ENCODE assay signal across 2 cellular contexts in the genomic region with DNA sequence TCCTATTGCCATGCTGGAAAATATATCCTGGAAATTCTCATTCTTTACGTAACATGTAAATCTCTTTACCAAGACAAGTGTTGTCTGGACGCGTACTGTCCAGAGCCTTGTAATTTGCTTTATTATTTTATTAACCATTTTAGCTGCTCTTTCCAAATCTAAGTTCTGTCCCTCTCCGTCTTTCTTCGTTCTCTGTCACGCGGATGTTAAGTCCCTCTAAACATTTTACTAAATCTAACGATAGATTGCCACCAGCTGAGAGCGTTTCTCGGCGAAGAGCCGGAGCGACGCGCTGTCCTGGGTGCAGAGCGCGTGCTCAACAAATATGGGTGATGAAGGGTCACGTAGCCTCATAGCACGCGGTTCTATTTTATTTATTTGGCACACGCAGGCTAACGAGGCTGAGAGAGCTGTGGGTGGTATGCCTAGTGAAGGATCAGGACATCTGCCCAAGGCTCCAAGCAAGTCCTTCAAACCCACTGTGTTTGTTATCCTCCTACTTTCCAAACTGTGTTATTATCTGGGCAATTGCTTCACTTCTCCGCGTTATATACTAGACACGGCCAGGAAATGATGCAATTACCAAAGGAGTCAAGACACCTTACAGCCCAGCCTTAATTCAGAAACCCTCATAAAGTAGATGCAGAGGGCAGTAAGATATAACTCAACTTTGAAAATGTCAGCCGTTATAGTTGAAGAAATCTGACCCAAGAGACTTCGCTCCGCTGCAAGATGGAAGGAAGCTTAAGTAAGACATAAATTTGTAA.
TF ChIP-seq lines count a peak whose summit lies in the region.

No MANE protein-coding gene starts in this region.

TF ChIP-seq in WTC11, 78 proteins besides CTCF, POLR2A, EP300 and RAD21 (continues in another document):
- no peak for TF ChIP-seq CREB1 (CRISPR knock-in tag; IDR thresholded peaks at IDR 0.05)
- TF ChIP-seq SP1 (CRISPR knock-in tag; conservative IDR thresholded peaks at IDR 0.05) = no peak
- TF ChIP-seq SOX15 (CRISPR knock-in tag; IDR thresholded peaks at IDR 0.05) = no peak
- TF ChIP-seq TEAD1 (CRISPR knock-in tag; IDR thresholded peaks at IDR 0.05) = no peak
- TF ChIP-seq IRF2 (CRISPR knock-in tag; IDR thresholded peaks at IDR 0.05; ENCODE audit: borderline replicate concordance, low read depth) = no peak
- TF ChIP-seq, protein P1, sequence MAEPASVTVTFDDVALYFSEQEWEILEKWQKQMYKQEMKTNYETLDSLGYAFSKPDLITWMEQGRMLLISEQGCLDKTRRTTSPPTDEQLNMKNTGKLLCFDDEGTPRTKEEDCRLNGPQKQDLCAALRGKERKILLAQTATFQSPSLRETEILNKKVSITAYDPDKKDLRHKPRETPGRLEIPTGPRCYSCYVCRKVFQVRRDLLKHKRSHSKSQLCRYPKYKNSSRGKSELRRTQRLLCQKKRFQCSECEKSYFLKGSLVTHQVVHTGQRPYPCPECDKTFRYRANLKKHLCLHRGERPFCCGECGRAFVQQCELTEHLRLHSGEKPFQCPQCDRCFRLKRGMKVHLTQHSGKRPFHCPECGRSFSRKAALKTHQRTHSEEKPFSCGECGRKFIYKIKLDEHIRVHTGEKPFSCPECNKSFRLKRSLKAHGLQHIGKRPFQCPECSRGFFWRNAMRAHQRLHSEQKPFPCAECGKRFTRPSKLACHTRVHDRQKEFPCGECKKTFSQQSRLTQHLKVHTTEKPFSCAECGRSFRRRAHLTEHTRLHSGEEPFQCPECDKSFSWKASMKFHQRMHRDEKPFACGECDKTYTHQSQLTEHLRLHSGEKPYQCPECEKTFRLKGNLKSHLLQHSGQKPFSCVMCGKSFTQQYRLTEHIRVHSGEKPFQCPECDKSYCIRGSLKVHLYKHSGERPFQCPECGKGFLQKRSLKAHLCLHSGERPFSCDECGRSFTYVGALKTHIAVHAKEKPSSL (CRISPR knock-in tag; conservative IDR thresholded peaks at IDR 0.05) = no peak
- no peak for TF ChIP-seq ATF3 (CRISPR knock-in tag; conservative IDR thresholded peaks at IDR 0.05)
- TF ChIP-seq IRF1 (CRISPR knock-in tag; IDR thresholded peaks at IDR 0.05) = no peak
- TF ChIP-seq ATF2 (CRISPR knock-in tag; IDR thresholded peaks at IDR 0.05; ENCODE audit: borderline replicate concordance, low read depth) = no peak
- no peak for TF ChIP-seq NFATC4 (CRISPR knock-in tag; IDR thresholded peaks at IDR 0.05)
- TF ChIP-seq OVOL2 (CRISPR knock-in tag; IDR thresholded peaks at IDR 0.05; ENCODE audit: borderline replicate concordance) = no peak
- no peak for TF ChIP-seq ZNF281 (CRISPR knock-in tag; IDR thresholded peaks at IDR 0.05)
- TF ChIP-seq ZNF138 (CRISPR knock-in tag; conservative IDR thresholded peaks at IDR 0.05) = no peak
- no peak for TF ChIP-seq ZBTB43 (CRISPR knock-in tag; IDR thresholded peaks at IDR 0.05)
- TF ChIP-seq GABPB1 (CRISPR knock-in tag; IDR thresholded peaks at IDR 0.05) = peak; percentile 99

TF ChIP-seq in HepG2, 621 proteins besides CTCF, POLR2A, EP300 and RAD21 (continues in another document):
- peak; percentile 89; the same call in 1 of the 2 replicates for TF ChIP-seq ZNF512B (CRISPR knock-in tag; IDR thresholded peaks at IDR 0.05; ENCODE audit: borderline replicate concordance)
- peak; percentile 85; the same call in 1 of the 2 replicates for TF ChIP-seq NRL (CRISPR knock-in tag; IDR thresholded peaks at IDR 0.05; ENCODE audit: borderline replicate concordance)
- TF ChIP-seq ZNF263 (CRISPR knock-in tag; IDR thresholded peaks at IDR 0.05) = peak; percentile 39; the same call in 1 of the 2 replicates
- peak; percentile 56; the same call in 1 of the 2 replicates for TF ChIP-seq ZNF337 (CRISPR knock-in tag; IDR thresholded peaks at IDR 0.05; ENCODE audit: borderline replicate concordance, low read depth)
- TF ChIP-seq ZBTB20 (CRISPR knock-in tag; IDR thresholded peaks at IDR 0.05; ENCODE audit: borderline replicate concordance, low read depth) = peak; percentile 74; the same call in 1 of the 2 replicates
- peak; percentile 25; the same call in 1 of the 2 replicates for TF ChIP-seq PPARG (CRISPR knock-in tag; conservative IDR thresholded peaks at IDR 0.05)
- TF ChIP-seq ZNF441 (CRISPR knock-in tag; IDR thresholded peaks at IDR 0.05; ENCODE audit: borderline replicate concordance) = peak; percentile 79
- TF ChIP-seq ZNF7 (CRISPR knock-in tag; IDR thresholded peaks at IDR 0.05) = no peak; the same call in 1 of the 2 replicates
- peak; percentile 68; the same call in 1 of the 2 replicates for TF ChIP-seq KDM2A (CRISPR knock-in tag; IDR thresholded peaks at IDR 0.05; ENCODE audit: borderline replicate concordance, low read depth)
- TF ChIP-seq AKAP8 (CRISPR knock-in tag; IDR thresholded peaks at IDR 0.05) = 0 out of 2 replicates have a peak, but pooled peaks have one; percentile 37
- TF ChIP-seq, protein P2, sequence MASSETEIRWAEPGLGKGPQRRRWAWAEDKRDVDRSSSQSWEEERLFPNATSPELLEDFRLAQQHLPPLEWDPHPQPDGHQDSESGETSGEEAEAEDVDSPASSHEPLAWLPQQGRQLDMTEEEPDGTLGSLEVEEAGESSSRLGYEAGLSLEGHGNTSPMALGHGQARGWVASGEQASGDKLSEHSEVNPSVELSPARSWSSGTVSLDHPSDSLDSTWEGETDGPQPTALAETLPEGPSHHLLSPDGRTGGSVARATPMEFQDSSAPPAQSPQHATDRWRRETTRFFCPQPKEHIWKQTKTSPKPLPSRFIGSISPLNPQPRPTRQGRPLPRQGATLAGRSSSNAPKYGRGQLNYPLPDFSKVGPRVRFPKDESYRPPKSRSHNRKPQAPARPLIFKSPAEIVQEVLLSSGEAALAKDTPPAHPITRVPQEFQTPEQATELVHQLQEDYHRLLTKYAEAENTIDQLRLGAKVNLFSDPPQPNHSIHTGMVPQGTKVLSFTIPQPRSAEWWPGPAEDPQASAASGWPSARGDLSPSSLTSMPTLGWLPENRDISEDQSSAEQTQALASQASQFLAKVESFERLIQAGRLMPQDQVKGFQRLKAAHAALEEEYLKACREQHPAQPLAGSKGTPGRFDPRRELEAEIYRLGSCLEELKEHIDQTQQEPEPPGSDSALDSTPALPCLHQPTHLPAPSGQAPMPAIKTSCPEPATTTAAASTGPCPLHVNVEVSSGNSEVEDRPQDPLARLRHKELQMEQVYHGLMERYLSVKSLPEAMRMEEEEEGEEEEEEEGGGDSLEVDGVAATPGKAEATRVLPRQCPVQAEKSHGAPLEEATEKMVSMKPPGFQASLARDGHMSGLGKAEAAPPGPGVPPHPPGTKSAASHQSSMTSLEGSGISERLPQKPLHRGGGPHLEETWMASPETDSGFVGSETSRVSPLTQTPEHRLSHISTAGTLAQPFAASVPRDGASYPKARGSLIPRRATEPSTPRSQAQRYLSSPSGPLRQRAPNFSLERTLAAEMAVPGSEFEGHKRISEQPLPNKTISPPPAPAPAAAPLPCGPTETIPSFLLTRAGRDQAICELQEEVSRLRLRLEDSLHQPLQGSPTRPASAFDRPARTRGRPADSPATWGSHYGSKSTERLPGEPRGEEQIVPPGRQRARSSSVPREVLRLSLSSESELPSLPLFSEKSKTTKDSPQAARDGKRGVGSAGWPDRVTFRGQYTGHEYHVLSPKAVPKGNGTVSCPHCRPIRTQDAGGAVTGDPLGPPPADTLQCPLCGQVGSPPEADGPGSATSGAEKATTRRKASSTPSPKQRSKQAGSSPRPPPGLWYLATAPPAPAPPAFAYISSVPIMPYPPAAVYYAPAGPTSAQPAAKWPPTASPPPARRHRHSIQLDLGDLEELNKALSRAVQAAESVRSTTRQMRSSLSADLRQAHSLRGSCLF (CRISPR knock-in tag; IDR thresholded peaks at IDR 0.05; ENCODE audit: borderline replicate concordance) = 0 out of 2 replicates have a peak, but pooled peaks have one; percentile 29
- peak; percentile 61 for TF ChIP-seq FOXA3 (CRISPR knock-in tag; IDR thresholded peaks at IDR 0.05)
- TF ChIP-seq IRX3 (CRISPR knock-in tag; IDR thresholded peaks at IDR 0.05; ENCODE audit: borderline replicate concordance, low read depth) = 0 out of 2 replicates have a peak, but pooled peaks have one; percentile 58
- TF ChIP-seq DPF2 (CRISPR knock-in tag; IDR thresholded peaks at IDR 0.05; ENCODE audit: borderline replicate concordance, low read depth) = no peak
- TF ChIP-seq HMGXB3 (CRISPR knock-in tag; IDR thresholded peaks at IDR 0.05; ENCODE audit: borderline replicate concordance) = peak; percentile 4; the same call in 1 of the 2 replicates
- TF ChIP-seq, protein P3, sequence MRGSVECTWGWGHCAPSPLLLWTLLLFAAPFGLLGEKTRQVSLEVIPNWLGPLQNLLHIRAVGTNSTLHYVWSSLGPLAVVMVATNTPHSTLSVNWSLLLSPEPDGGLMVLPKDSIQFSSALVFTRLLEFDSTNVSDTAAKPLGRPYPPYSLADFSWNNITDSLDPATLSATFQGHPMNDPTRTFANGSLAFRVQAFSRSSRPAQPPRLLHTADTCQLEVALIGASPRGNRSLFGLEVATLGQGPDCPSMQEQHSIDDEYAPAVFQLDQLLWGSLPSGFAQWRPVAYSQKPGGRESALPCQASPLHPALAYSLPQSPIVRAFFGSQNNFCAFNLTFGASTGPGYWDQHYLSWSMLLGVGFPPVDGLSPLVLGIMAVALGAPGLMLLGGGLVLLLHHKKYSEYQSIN (CRISPR knock-in tag; IDR thresholded peaks at IDR 0.05; ENCODE audit: borderline replicate concordance) = no peak
- TF ChIP-seq CBX1 (IDR thresholded peaks at IDR 0.05; ENCODE audit: low read depth) = no peak
- TF ChIP-seq ZNF777 (CRISPR knock-in tag; IDR thresholded peaks at IDR 0.05) = peak; percentile 73
- TF ChIP-seq, protein P4, sequence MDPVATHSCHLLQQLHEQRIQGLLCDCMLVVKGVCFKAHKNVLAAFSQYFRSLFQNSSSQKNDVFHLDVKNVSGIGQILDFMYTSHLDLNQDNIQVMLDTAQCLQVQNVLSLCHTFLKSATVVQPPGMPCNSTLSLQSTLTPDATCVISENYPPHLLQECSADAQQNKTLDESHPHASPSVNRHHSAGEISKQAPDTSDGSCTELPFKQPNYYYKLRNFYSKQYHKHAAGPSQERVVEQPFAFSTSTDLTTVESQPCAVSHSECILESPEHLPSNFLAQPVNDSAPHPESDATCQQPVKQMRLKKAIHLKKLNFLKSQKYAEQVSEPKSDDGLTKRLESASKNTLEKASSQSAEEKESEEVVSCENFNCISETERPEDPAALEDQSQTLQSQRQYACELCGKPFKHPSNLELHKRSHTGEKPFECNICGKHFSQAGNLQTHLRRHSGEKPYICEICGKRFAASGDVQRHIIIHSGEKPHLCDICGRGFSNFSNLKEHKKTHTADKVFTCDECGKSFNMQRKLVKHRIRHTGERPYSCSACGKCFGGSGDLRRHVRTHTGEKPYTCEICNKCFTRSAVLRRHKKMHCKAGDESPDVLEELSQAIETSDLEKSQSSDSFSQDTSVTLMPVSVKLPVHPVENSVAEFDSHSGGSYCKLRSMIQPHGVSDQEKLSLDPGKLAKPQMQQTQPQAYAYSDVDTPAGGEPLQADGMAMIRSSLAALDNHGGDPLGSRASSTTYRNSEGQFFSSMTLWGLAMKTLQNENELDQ (CRISPR knock-in tag; IDR thresholded peaks at IDR 0.05; ENCODE audit: borderline replicate concordance) = 0 out of 2 replicates have a peak, but pooled peaks have one; percentile 12
- TF ChIP-seq ZNF644 (CRISPR knock-in tag; IDR thresholded peaks at IDR 0.05; ENCODE audit: low read depth) = no peak; the same call in 1 of the 2 replicates
- peak; percentile 54; the same call in 1 of the 2 replicates for TF ChIP-seq YEATS2 (CRISPR knock-in tag; IDR thresholded peaks at IDR 0.05; ENCODE audit: borderline replicate concordance)
- no peak for TF ChIP-seq ZBTB7B (CRISPR knock-in tag; IDR thresholded peaks at IDR 0.05)
- peak; percentile 75 for TF ChIP-seq SAP130 (CRISPR knock-in tag; IDR thresholded peaks at IDR 0.05; ENCODE audit: low read depth)
- TF ChIP-seq ZNF224 (CRISPR knock-in tag; IDR thresholded peaks at IDR 0.05) = peak; percentile 87; the same call in 1 of the 2 replicates
